ENCODE assay signal across 1 cellular context in genomic region chr10:111873041-111873440, GRCh38.
TF ChIP-seq lines count a peak whose summit lies in the region.

No MANE protein-coding gene starts in this region.

TF ChIP-seq in GM12878, 131 proteins besides CTCF, POLR2A, EP300 and RAD21 (continued from another document):
- TF ChIP-seq ZBTB11 (CRISPR knock-in tag; IDR thresholded peaks at IDR 0.05): no peak
- TF ChIP-seq BHLHE40 (IDR thresholded peaks at IDR 0.05; ENCODE audit: borderline replicate concordance in 1 of 2, low read depth in 2 of 2, low read length in 1 of 2): no peak
- no peak for TF ChIP-seq HDAC6 (IDR thresholded peaks at IDR 0.05; ENCODE audit: unreplicated experiment)
- TF ChIP-seq MTA3 (IDR thresholded peaks at IDR 0.05; ENCODE audit: borderline replicate concordance, low read length): no peak
- TF ChIP-seq IKZF1 (conservative IDR thresholded peaks at IDR 0.05): no peak
- TF ChIP-seq ELK1 (IDR thresholded peaks at IDR 0.05; ENCODE audit: low read depth, low read length): no peak
- TF ChIP-seq NRF1 (conservative IDR thresholded peaks at IDR 0.05; ENCODE audit: low read depth, low read length): no peak
- no peak for TF ChIP-seq TARDBP (IDR thresholded peaks at IDR 0.05; ENCODE audit: borderline replicate concordance)
- TF ChIP-seq HCFC1 (IDR thresholded peaks at IDR 0.05; ENCODE audit: low read length): no peak
- TF ChIP-seq RFX5 (IDR thresholded peaks at IDR 0.05; ENCODE audit: low read depth, low read length): no peak
- TF ChIP-seq IKZF2 (IDR thresholded peaks at IDR 0.05): no peak
- no peak for TF ChIP-seq ZBTB40 (IDR thresholded peaks at IDR 0.05; ENCODE audit: borderline replicate concordance)
- no peak for TF ChIP-seq NR2F1 (conservative IDR thresholded peaks at IDR 0.05)
